36 cellular contexts compared by ENCODE assay signal in genomic region chr19:50548191-50549058, GRCh38. TPM values are rescaled to one million over a fixed set of nuclear protein-coding genes. Genes with fewer than 3 reads are reported as not detected.
DNase-seq lines count a peak whose midpoint lies in the region; ATAC-seq, FAIRE-seq and TF ChIP-seq lines count a peak whose summit lies in the region.
"Had no signal": no experiment of that assay in that cellular context is flagged by ENCODE, and none has a peak within 500 bp of the region (broad histone marks: within the 10 kb centered on the region; RNA-seq: fewer than 3 reads in every experiment).

No MANE protein-coding gene starts in this region.

- H3K23ac ChIP-seq in H1 (ENCODE audit: insufficient read length) (no peak overlapping the region), mesenchymal stem cell (ENCODE audit: low read length in 2 of 2) (no peak overlapping the region)

- TF ChIP-seq POLR2A in H1 (IDR thresholded peaks at IDR 0.05; ENCODE audit: control extremely low read depth in 1 of 2, low read depth in 2 of 2, low read length in 2 of 2): no peak

- CTCF ChIA-PET in H1 (lab: Charles Lee; ENCODE audit: partially characterized antibody): interaction anchor here (0.9 to 17.1 kb wide), 7 partner anchors 9 to 169 kb away, joined by 3 to 269 read pairs (median 6); no protein-coding TSS in a partner anchor

- peaks cover 5 to 11% of the 10 kb centered on the region in 2 experiments for H4K20me1 ChIP-seq in H1 (replicated peaks in 1 of 2; ENCODE audit: control insufficient read depth in 1 of 2, insufficient read depth in 2 of 2, low read length in 2 of 2)

- H3K27me3 ChIP-seq in H1 (replicated peaks in 1 of 4; ENCODE audit: control insufficient read depth in 3 of 4, extremely low read depth in 1 of 4, insufficient read depth in 3 of 4, low read length in 3 of 4) (peaks cover 0 to 26% (median 12%) of the 10 kb centered on the region in 4 experiments; a peak in 6 of 7 replicates), mesenchymal stem cell (ENCODE audit: control insufficient read depth in 1 of 2, insufficient read depth in 1 of 2, low read length in 2 of 2) (peaks cover 0 to 33% of the 10 kb centered on the region in 2 experiments)
- H3K27me3 ChIP-seq: Peyer's patch, thyroid gland had no signal

- H2BK5ac ChIP-seq in H1 (ENCODE audit: low read depth, low read length) (no peak overlapping the region), mesenchymal stem cell (ENCODE audit: low read depth, low read length, poor library complexity, severe bottlenecking) (no peak overlapping the region)

- H3K56ac ChIP-seq in H1 (replicated peaks; ENCODE audit: insufficient read length, low read depth, low read length): no peak overlapping the region

- H2BK12ac ChIP-seq in H1 (ENCODE audit: low read depth, low read length) (no peak overlapping the region), mesenchymal stem cell (ENCODE audit: low read length in 2 of 2) (no peak overlapping the region)

- WGBS in H1 (ENCODE audit: extremely low coverage in 1 of 2, insufficient coverage in 1 of 2, insufficient read length in 1 of 2, insufficient replicate concordance in 2 of 2, low coverage in 1 of 2, low lambda C conversion rate in 2 of 2, missing lambda C conversion rate in 1 of 2), 2 experiments: 91% methylated on average over 28 of the region's 45 CpGs; no CpG with 5 or more reads in 1 of the 2 experiments
- WGBS in mesenchymal stem cell: 89% methylated on average over 42 of the region's 45 CpGs

- no peaks in the 10 kb centered on the region for H3K9me3 ChIP-seq in H1 (ENCODE audit: insufficient read depth in 2 of 2, low read depth in 1 of 2, low read length in 1 of 2)
- H3K9me3 ChIP-seq in mesenchymal stem cell (ENCODE audit: control insufficient read depth, low read length): no peaks in the 10 kb centered on the region
- H3K9me3 ChIP-seq: Caco-2, Peyer's patch, thyroid gland had no signal

- H2AFZ ChIP-seq in H1 (ENCODE audit: low read length) (no peak overlapping the region), mesenchymal stem cell (ENCODE audit: low read depth, low read length) (no peak overlapping the region)

- H3K4ac ChIP-seq in H1 (replicated peaks; ENCODE audit: insufficient read length, low read depth, low read length) (no peak overlapping the region), mesenchymal stem cell (ENCODE audit: low read depth in 1 of 2, low read length in 2 of 2) (no peak overlapping the region)

- TF ChIP-seq RAD21 in H1 (IDR thresholded peaks at IDR 0.05 in 1 of 2, conservative IDR thresholded peaks at IDR 0.05 in 1 of 2; ENCODE audit: low read depth in 2 of 2, low read length in 2 of 2): no peak

- no peak overlapping the region for H4K5ac ChIP-seq in H1 (ENCODE audit: insufficient read length, low read depth, low read length)

- H3K23me2 ChIP-seq in H1 (ENCODE audit: low read depth, low read length): peaks cover 9% of the 10 kb centered on the region

- H4K91ac ChIP-seq in H1 (replicated peaks; ENCODE audit: insufficient read length, low read length) (no peak overlapping the region), mesenchymal stem cell (ENCODE audit: low read length) (no peak overlapping the region)

- no peak for TF ChIP-seq EP300 in H1 (IDR thresholded peaks at IDR 0.05; ENCODE audit: borderline replicate concordance in 1 of 2, low read depth in 2 of 2, low read length in 2 of 2)

- H3K18ac ChIP-seq in H1 (ENCODE audit: extremely low read depth, low read length) (no peak overlapping the region), mesenchymal stem cell (ENCODE audit: low read depth in 1 of 2, low read length in 2 of 2) (no peak overlapping the region)

- H4K8ac ChIP-seq in H1 (ENCODE audit: extremely low read depth, insufficient read depth, low read length) (peak overlapping the region; percentile 71; the same call in 1 of the 2 replicates), mesenchymal stem cell (ENCODE audit: low read length) (no peak overlapping the region)

- H3K4me1 ChIP-seq in H1 (replicated peaks in 1 of 4; ENCODE audit: control insufficient read depth in 3 of 4, insufficient read depth in 4 of 4, low read length in 3 of 4) (peaks cover 0 to 17% (median 3%) of the 10 kb centered on the region in 4 experiments; a peak in 6 of 7 replicates), mesenchymal stem cell (ENCODE audit: control insufficient read depth, insufficient read depth, low read depth, low read length) (no peaks in the 10 kb centered on the region)
- H3K4me1 ChIP-seq: Caco-2, Peyer's patch, thyroid gland had no signal

- H3K79me1 ChIP-seq in H1 (ENCODE audit: low read depth, low read length): no peaks in the 10 kb centered on the region
- H3K79me1 ChIP-seq in mesenchymal stem cell (replicated peaks; ENCODE audit: low read length, poor library complexity, severe bottlenecking): no peaks in the 10 kb centered on the region

- H2AK5ac ChIP-seq in H1 (ENCODE audit: low read depth, low read length): no peak overlapping the region
- H2AK5ac ChIP-seq in mesenchymal stem cell (ENCODE audit: low read length, severe bottlenecking): no peak overlapping the region

- FAIRE-seq in H1 (lab: Jason Lieb, UNC): no peak
- FAIRE-seq: bronchial epithelial cell, keratinocyte had no signal

- H3K79me2 ChIP-seq in H1 (ENCODE audit: control insufficient read depth in 1 of 2, insufficient read depth in 2 of 2, low read length in 2 of 2): no peaks in the 10 kb centered on the region; a peak in 1 of 4 replicates

- TF ChIP-seq CTCF in H1 (IDR thresholded peaks at IDR 0.05; ENCODE audit: control extremely low read depth in 1 of 3, insufficient read depth in 1 of 3, low read depth in 1 of 3, low read length in 3 of 3): no peak

- ATAC-seq in HG03432 (IDR thresholded peaks at IDR 0.05; ENCODE audit: unreplicated experiment): no peak
- ATAC-seq: effector memory CD8-positive, alpha-beta T cell; HCT116; naive thymus-derived CD4-positive, alpha-beta T cell had no signal

- peak in 47 of 56 donors; percentile 19 to 88 (median 60) for DNase-seq in amygdala (lab: John Stamatoyannopoulos, UW)
- DNase-seq in H1 (ENCODE audit: low read depth in 1 of 2, low spot score in 2 of 2): no peak
- DNase-seq in nucleus accumbens (lab: John Stamatoyannopoulos, UW): peak in 46 of 56 donors; percentile 14 to 84 (median 64)
- DNase-seq in kidney tubule cell (ENCODE audit: low spot score): no peak
- DNase-seq in mesenchymal stem cell: no peak
- DNase-seq: activated CD4-positive, alpha-beta T cell treated with anti-CD3 and anti-CD28 coated beads for 4 hours; activated T-cell treated with anti-CD3 and anti-CD28 coated beads for 4 hours; aorta; Caco-2; DMS79; effector memory CD8-positive, alpha-beta T cell; GDM1; IMR-90; naive thymus-derived CD4-positive, alpha-beta T cell; NCI-H446; NCI-H748 treated with DMSO at 0.1 percent for 48 hours; Peyer's patch; retina; SIG-M5; stimulated activated naive CD4-positive, alpha-beta T cell treated with Interleukin-2 at 50 U/mL for 16 hours; SW 1271; T1000; thyroid gland had no signal

- H3K14ac ChIP-seq in H1 (ENCODE audit: insufficient read length) (no peak overlapping the region), mesenchymal stem cell (ENCODE audit: low read length in 2 of 2) (no peak overlapping the region)

- H3K9ac ChIP-seq in H1 (replicated peaks in 1 of 4; ENCODE audit: extremely low read depth in 1 of 4, low read depth in 3 of 4, low read length in 3 of 4): no peak overlapping the region
- no peak overlapping the region for H3K9ac ChIP-seq in mesenchymal stem cell (ENCODE audit: low read length)

- no peak overlapping the region for H2BK20ac ChIP-seq in H1 (ENCODE audit: low read length)

- H3K4me3 ChIP-seq in H1 (ENCODE audit: extremely low read depth in 1 of 4, insufficient read depth in 2 of 4, low read depth in 3 of 4, low read length in 4 of 4): no peak overlapping the region
- H3K4me3 ChIP-seq in mesenchymal stem cell (ENCODE audit: insufficient read depth in 1 of 2, low read depth in 1 of 2, low read length in 2 of 2): no peak overlapping the region
- H3K4me3 ChIP-seq: Peyer's patch, skin epidermis, thyroid gland had no signal

- H2BK120ac ChIP-seq in H1 (replicated peaks; ENCODE audit: low read depth, low read length) (no peak overlapping the region), mesenchymal stem cell (ENCODE audit: low read depth, low read length) (no peak overlapping the region)

- POLR2A ChIA-PET in H1 (lab: Charles Lee; ENCODE audit: partially characterized antibody): interaction anchor here (0.6 to 1.4 kb wide), 4 partner anchors 8 to 255 kb away, joined by 3 to 5 read pairs (median 4); no protein-coding TSS in a partner anchor

- 0 out of 2 replicates have a peak overlapping the region, but pooled peaks have one; percentile 40 for H2BK15ac ChIP-seq in H1 (ENCODE audit: low read length)
- H2BK15ac ChIP-seq in mesenchymal stem cell (ENCODE audit: low read depth, poor library complexity, severe bottlenecking): no peak overlapping the region

- H3K4me2 ChIP-seq in H1 (ENCODE audit: insufficient read depth in 1 of 2, low read depth in 2 of 2, low read length in 2 of 2): no peak overlapping the region
- H3K4me2 ChIP-seq in mesenchymal stem cell (ENCODE audit: low read length, poor library complexity, severe bottlenecking): no peak overlapping the region

- H3K27ac ChIP-seq in H1 (ENCODE audit: low read depth, low read length): no peak overlapping the region
- H3K27ac ChIP-seq in temporal lobe (ENCODE audit: low read depth, low read length): peak overlapping the region; percentile 96
- no peak overlapping the region for H3K27ac ChIP-seq in mesenchymal stem cell (ENCODE audit: low read length, poor library complexity, severe bottlenecking)
- H3K27ac ChIP-seq: C4-2B, Peyer's patch, skin epidermis, thyroid gland, VCaP had no signal

- H3K36me3 ChIP-seq in H1 (ENCODE audit: control insufficient read depth in 2 of 4, insufficient read depth in 4 of 4, low read length in 3 of 4) (no peaks in the 10 kb centered on the region), mesenchymal stem cell (ENCODE audit: control insufficient read depth in 1 of 2, insufficient read depth in 2 of 2, low read depth in 1 of 2, low read length in 2 of 2) (no peaks in the 10 kb centered on the region)
- H3K36me3 ChIP-seq: Peyer's patch, thyroid gland had no signal

RNA-seq across cellular contexts. Expression of gene LRRC4B, which starts 19.8 kb away (rescaled TPM):
- total RNA-seq in H1 (2021; fragmentation: NEBNext Ultra II Directional; extraction: Animal tissue kit (Norgen Biotek cat#: 25700)): 11.5 and 13.4 TPM in 2 replicates
- polyA plus RNA-seq in H1 (2011; rRNA removed): 20.8 and 21.2 TPM in 2 replicates
- 12.4 TPM for polyA plus RNA-seq in H1 (2011; cell fraction: cytosol; rRNA removed)
- polyA plus RNA-seq in H1 (2011; cell fraction: nucleus; rRNA removed): 13.5 TPM
- 9.8 to 18.5 TPM (median 14.7 TPM) in 4 replicates for polyA plus RNA-seq in H1 (2012, experiment 1 of 2)
- polyA plus RNA-seq in H1 (2012, experiment 2 of 2): 10.8 TPM
- polyA plus RNA-seq in H1 (2013, experiment 1 of 2): 8.9 TPM
- polyA plus RNA-seq in H1 (2013, experiment 2 of 2): 8.8 TPM
- 7.2 and 9.8 TPM in 2 replicates for polyA minus RNA-seq in H1 (2011; rRNA and poly(A)+ RNA removed)
- 17.0 TPM for polyA minus RNA-seq in H1 (2011; cell fraction: cytosol; rRNA and poly(A)+ RNA removed)
- polyA minus RNA-seq in H1 (2011; cell fraction: nucleus; rRNA and poly(A)+ RNA removed): 8.6 TPM
- 67.4 TPM for total RNA-seq in temporal lobe
- not detected for polyA plus RNA-seq in mesenchymal stem cell (2013, experiment 1 of 2)
- polyA plus RNA-seq in mesenchymal stem cell (2013, experiment 2 of 2): 0.03 TPM
- total RNA-seq: activated T-helper 2 cell treated with anti-CD3 and anti-CD28 coated beads, Interferon-gamma antibody, Interleukin-2, Interleukin-4, amounts not matched to agents 10 μg/mL and 5 μg/mL and 100 μg/mL, durations not matched to agents 14 hours and 24 hours and 36 hours; bronchial epithelial cell; IMR-90; naive thymus-derived CD4-positive, alpha-beta T cell had no signal
- polyA plus RNA-seq: AG04450; keratinocyte; naive thymus-derived CD4-positive, alpha-beta T cell had no signal

RNA-seq across cellular contexts. Expression of gene ASPDH, which starts 34.7 kb away (rescaled TPM):
- total RNA-seq in H1 (2021; fragmentation: NEBNext Ultra II Directional; extraction: Animal tissue kit (Norgen Biotek cat#: 25700)): not detected in 2 replicates
- polyA plus RNA-seq in H1 (2011; rRNA removed): not detected in 2 replicates
- polyA plus RNA-seq in H1 (2011; cell fraction: cytosol; rRNA removed): 0.21 TPM
- polyA plus RNA-seq in H1 (2011; cell fraction: nucleus; rRNA removed): not detected
- 0.34 TPM in 1 of 4 replicates, not detected in the others for polyA plus RNA-seq in H1 (2012, experiment 1 of 2)
- not detected for polyA plus RNA-seq in H1 (2012, experiment 2 of 2)
- not detected for polyA plus RNA-seq in H1 (2013, experiment 1 of 2)
- not detected for polyA plus RNA-seq in H1 (2013, experiment 2 of 2)
- polyA minus RNA-seq in H1 (2011; rRNA and poly(A)+ RNA removed): not detected in 2 replicates
- not detected for polyA minus RNA-seq in H1 (2011; cell fraction: cytosol; rRNA and poly(A)+ RNA removed)
- polyA minus RNA-seq in H1 (2011; cell fraction: nucleus; rRNA and poly(A)+ RNA removed): not detected
- 0.98 TPM for total RNA-seq in temporal lobe
- not detected for polyA plus RNA-seq in mesenchymal stem cell (2013, experiment 1 of 2)
- polyA plus RNA-seq in mesenchymal stem cell (2013, experiment 2 of 2): not detected
- total RNA-seq: activated T-helper 2 cell treated with anti-CD3 and anti-CD28 coated beads, Interferon-gamma antibody, Interleukin-2, Interleukin-4, amounts not matched to agents 10 μg/mL and 5 μg/mL and 100 μg/mL, durations not matched to agents 14 hours and 24 hours and 36 hours; aorta; bronchial epithelial cell; Caco-2; epithelial cell of proximal tubule; IMR-90; lower leg skin; naive thymus-derived CD4-positive, alpha-beta T cell; osteocyte; thyroid gland had no signal
- polyA plus RNA-seq: AG04450; IMR-90; keratinocyte; naive thymus-derived CD4-positive, alpha-beta T cell had no signal

RNA-seq across cellular contexts. Expression of gene JOSD2, which starts 37.4 kb away (rescaled TPM):
- total RNA-seq in H1 (2021; fragmentation: NEBNext Ultra II Directional; extraction: Animal tissue kit (Norgen Biotek cat#: 25700)): 1.9 and 3.6 TPM in 2 replicates
- 5.6 and 6.6 TPM in 2 replicates for polyA plus RNA-seq in H1 (2011; rRNA removed)
- polyA plus RNA-seq in H1 (2011; cell fraction: cytosol; rRNA removed): 5.1 TPM
- 3.1 TPM for polyA plus RNA-seq in H1 (2011; cell fraction: nucleus; rRNA removed)
- polyA plus RNA-seq in H1 (2012, experiment 1 of 2): 3.2 to 5.8 TPM (median 4.1 TPM) in 4 replicates
- 6.1 TPM for polyA plus RNA-seq in H1 (2012, experiment 2 of 2)
- polyA plus RNA-seq in H1 (2013, experiment 1 of 2): 1.4 TPM
- 2.0 TPM for polyA plus RNA-seq in H1 (2013, experiment 2 of 2)
- polyA minus RNA-seq in H1 (2011; rRNA and poly(A)+ RNA removed): 0.22 and 0.24 TPM in 2 replicates
- 3.0 TPM for polyA minus RNA-seq in H1 (2011; cell fraction: cytosol; rRNA and poly(A)+ RNA removed)
- 3.1 TPM for polyA minus RNA-seq in H1 (2011; cell fraction: nucleus; rRNA and poly(A)+ RNA removed)
- 6.1 TPM for total RNA-seq in temporal lobe
- polyA plus RNA-seq in mesenchymal stem cell (2013, experiment 1 of 2): 29.7 TPM
- polyA plus RNA-seq in mesenchymal stem cell (2013, experiment 2 of 2): 30.2 TPM

Comparison
In these comparisons a context has a peak if more than half of its experiments do, and no peak if none do; other contexts are left out.
1. DNase-seq: peak in amygdala (47 of 56) and nucleus accumbens (46 of 56); none in H1 (0 of 2), kidney tubule cell (single experiment) and mesenchymal stem cell (single experiment).